ENCODE assay signal across 7 cellular contexts in genomic region chr14:102510616-102511520, GRCh38. TPM values are rescaled to one million over a fixed set of nuclear protein-coding genes. Genes with fewer than 3 reads are reported as not detected.
DNase-seq lines count a peak whose midpoint lies in the region; ATAC-seq and TF ChIP-seq lines count a peak whose summit lies in the region.

No MANE protein-coding gene starts in this region.

- no peak overlapping the region; a peak in 1 of 4 replicates for H3K27ac ChIP-seq in SK-N-SH (ENCODE audit: low read depth in 2 of 2, low read length in 1 of 2)

- H2AFZ ChIP-seq in SK-N-SH (ENCODE audit: low read depth), result 0 out of 2 replicates have a peak overlapping the region, but pooled peaks have one; percentile 70

- H3F3A ChIP-seq in SK-N-SH (replicated peaks; ENCODE audit: insufficient read depth), result no peaks in the 10 kb centered on the region

- 84% methylated on average over 16 of the region's 19 CpGs for WGBS in SK-N-SH (ENCODE audit: low lambda C conversion rate)

- TF ChIP-seq CTCF in SK-N-SH (IDR thresholded peaks at IDR 0.05) (no peak), endothelial cell (IDR thresholded peaks at IDR 0.05; ENCODE audit: unreplicated experiment) (no peak), osteocyte (IDR thresholded peaks at IDR 0.05) (no peak)

- no peaks in the 10 kb centered on the region for H4K20me1 ChIP-seq in SK-N-SH (ENCODE audit: insufficient read depth)

- CTCF ChIA-PET in HEK293T (lab: Yijun Ruan, JAX), result interaction anchor here (1.2 kb wide), 1 partner anchor 14 kb away, joined by 3 read pairs; no protein-coding TSS in a partner anchor
- CTCF ChIA-PET in SK-N-SH (lab: Yijun Ruan, JAX), result interaction anchor here (1.1 to 3.1 kb wide), 2 partner anchors 73 to 83 kb away, joined by 4 to 23 read pairs; no protein-coding TSS in a partner anchor

- H3K4me3 ChIP-seq in SK-N-SH (ENCODE audit: low read depth in 2 of 2, low read length in 1 of 2), result peak overlapping the region in 1 of 2 experiments; percentile 63; a peak in 1 of 4 replicates

- H3K36me3 ChIP-seq in SK-N-SH (replicated peaks in 1 of 2; ENCODE audit: control insufficient read depth in 1 of 2, insufficient read depth in 2 of 2, low read length in 1 of 2), result peaks cover 0 to 3% of the 10 kb centered on the region in 2 experiments

- H3K9ac ChIP-seq in SK-N-SH, result no peak overlapping the region

- H3K27me3 Mint-ChIP-seq in endothelial cell (ENCODE audit: unreplicated experiment) (peaks cover 11% of the 10 kb centered on the region), osteocyte (ENCODE audit: unreplicated experiment) (no peaks in the 10 kb centered on the region)

- peak overlapping the region; percentile 84; the same call in 1 of the 2 replicates for H3K4me2 ChIP-seq in SK-N-SH

- H3K9me3 Mint-ChIP-seq in endothelial cell (ENCODE audit: unreplicated experiment) (no peaks in the 10 kb centered on the region), osteocyte (ENCODE audit: unreplicated experiment) (no peaks in the 10 kb centered on the region)

- no peaks in the 10 kb centered on the region for H3K9me2 ChIP-seq in SK-N-SH

- peaks cover 12% of the 10 kb centered on the region; the same call in 1 of the 2 replicates for H3K79me2 ChIP-seq in SK-N-SH (ENCODE audit: insufficient read depth)

- no peaks in the 10 kb centered on the region for H3K9me3 ChIP-seq in SK-N-SH

- H3K27me3 ChIP-seq in SK-N-SH (ENCODE audit: insufficient read depth), result no peaks in the 10 kb centered on the region

- no peak overlapping the region for H3K27ac Mint-ChIP-seq in endothelial cell (ENCODE audit: unreplicated experiment)
- no peak overlapping the region for H3K27ac Mint-ChIP-seq in osteocyte (ENCODE audit: unreplicated experiment)

- peaks cover 0 to 17% of the 10 kb centered on the region in 2 experiments; a peak in 1 of 4 replicates for H3K4me1 ChIP-seq in SK-N-SH (ENCODE audit: control insufficient read depth in 1 of 2, insufficient read depth in 2 of 2, low read depth in 1 of 2, low read length in 1 of 2)

- ATAC-seq in HG03135 (IDR thresholded peaks at IDR 0.05; ENCODE audit: unreplicated experiment) (no peak), GM19035 (IDR thresholded peaks at IDR 0.05; ENCODE audit: unreplicated experiment) (no peak)

- no peaks in the 10 kb centered on the region for H3K4me1 Mint-ChIP-seq in endothelial cell (ENCODE audit: unreplicated experiment)
- H3K4me1 Mint-ChIP-seq in osteocyte (ENCODE audit: unreplicated experiment), result peaks cover 7% of the 10 kb centered on the region

- TF ChIP-seq RAD21 in SK-N-SH (IDR thresholded peaks at IDR 0.05; ENCODE audit: low read length), result no peak

- no peak for TF ChIP-seq EP300 in SK-N-SH (IDR thresholded peaks at IDR 0.05; ENCODE audit: borderline replicate concordance in 1 of 2, low read depth in 1 of 2, low read length in 1 of 2)

- peaks cover 4% of the 10 kb centered on the region for H3K36me3 Mint-ChIP-seq in endothelial cell (ENCODE audit: low read depth, unreplicated experiment)
- H3K36me3 Mint-ChIP-seq in osteocyte (ENCODE audit: unreplicated experiment), result no peaks in the 10 kb centered on the region

- DNase-seq in HEK293T (ENCODE audit: extremely low spot score) (peak; percentile 56), SK-N-SH (no peak), endothelial cell (ENCODE audit: low spot score) (peak; percentile 56), osteocyte (ENCODE audit: extremely low spot score, unreplicated experiment) (no peak), HPDE6-E6E7 (ENCODE audit: extremely low spot score) (no peak)

- POLR2A ChIA-PET in HEK293T (lab: Yijun Ruan, JAX), result interaction anchor here (0.9 to 1.1 kb wide), 2 partner anchors 76 to 184 kb away, joined by 3 read pairs; no protein-coding TSS in a partner anchor
- POLR2A ChIA-PET in SK-N-SH (lab: Yijun Ruan, JAX), result no interaction called here

- peak overlapping the region; percentile 87 for H3K4me3 Mint-ChIP-seq in endothelial cell (ENCODE audit: unreplicated experiment)
- peak overlapping the region; percentile 73 for H3K4me3 Mint-ChIP-seq in osteocyte (ENCODE audit: unreplicated experiment)

TF ChIP-seq in HEK293T, 16 proteins besides CTCF, POLR2A, EP300 and RAD21:
- TF ChIP-seq SUZ12 (IDR thresholded peaks at IDR 0.05), result no peak
- no peak for TF ChIP-seq FOXK2 (IDR thresholded peaks at IDR 0.05)
- no peak for TF ChIP-seq FOXM1 (IDR thresholded peaks at IDR 0.05; ENCODE audit: borderline replicate concordance)
- no peak for TF ChIP-seq NFRKB (IDR thresholded peaks at IDR 0.05)
- TF ChIP-seq ARNT (IDR thresholded peaks at IDR 0.05), result no peak
- no peak for TF ChIP-seq L3MBTL2 (conservative IDR thresholded peaks at IDR 0.05)
- TF ChIP-seq TARDBP (IDR thresholded peaks at IDR 0.05), result no peak
- no peak for TF ChIP-seq CTBP1 (IDR thresholded peaks at IDR 0.05; ENCODE audit: borderline replicate concordance)
- no peak for TF ChIP-seq FOXA1 (IDR thresholded peaks at IDR 0.05)
- TF ChIP-seq SP1 (IDR thresholded peaks at IDR 0.05), result no peak
- no peak for TF ChIP-seq BHLHE40 (IDR thresholded peaks at IDR 0.05; ENCODE audit: borderline replicate concordance)
- no peak for TF ChIP-seq HDGF (IDR thresholded peaks at IDR 0.05; ENCODE audit: borderline replicate concordance)
- TF ChIP-seq ELF4 (IDR thresholded peaks at IDR 0.05), result no peak
- TF ChIP-seq PKNOX1 (IDR thresholded peaks at IDR 0.05), result no peak
- TF ChIP-seq LEF1 (IDR thresholded peaks at IDR 0.05; ENCODE audit: borderline replicate concordance), result no peak
- TF ChIP-seq ZNF384 (IDR thresholded peaks at IDR 0.05), result no peak

TF ChIP-seq in SK-N-SH, 30 proteins besides CTCF, POLR2A, EP300 and RAD21 (continues in another document):
- no peak for TF ChIP-seq CHD2 (IDR thresholded peaks at IDR 0.05; ENCODE audit: low read length, partially characterized antibody)
- no peak for TF ChIP-seq TAF1 (IDR thresholded peaks at IDR 0.05; ENCODE audit: borderline replicate concordance, low read depth, low read length)
- TF ChIP-seq, protein P1, sequence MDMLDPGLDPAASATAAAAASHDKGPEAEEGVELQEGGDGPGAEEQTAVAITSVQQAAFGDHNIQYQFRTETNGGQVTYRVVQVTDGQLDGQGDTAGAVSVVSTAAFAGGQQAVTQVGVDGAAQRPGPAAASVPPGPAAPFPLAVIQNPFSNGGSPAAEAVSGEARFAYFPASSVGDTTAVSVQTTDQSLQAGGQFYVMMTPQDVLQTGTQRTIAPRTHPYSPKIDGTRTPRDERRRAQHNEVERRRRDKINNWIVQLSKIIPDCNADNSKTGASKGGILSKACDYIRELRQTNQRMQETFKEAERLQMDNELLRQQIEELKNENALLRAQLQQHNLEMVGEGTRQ (IDR thresholded peaks at IDR 0.05; ENCODE audit: borderline replicate concordance, low read depth, low read length), result no peak
- TF ChIP-seq SIN3A (IDR thresholded peaks at IDR 0.05; ENCODE audit: borderline replicate concordance, low read depth, low read length), result no peak
- TF ChIP-seq, protein P2, sequence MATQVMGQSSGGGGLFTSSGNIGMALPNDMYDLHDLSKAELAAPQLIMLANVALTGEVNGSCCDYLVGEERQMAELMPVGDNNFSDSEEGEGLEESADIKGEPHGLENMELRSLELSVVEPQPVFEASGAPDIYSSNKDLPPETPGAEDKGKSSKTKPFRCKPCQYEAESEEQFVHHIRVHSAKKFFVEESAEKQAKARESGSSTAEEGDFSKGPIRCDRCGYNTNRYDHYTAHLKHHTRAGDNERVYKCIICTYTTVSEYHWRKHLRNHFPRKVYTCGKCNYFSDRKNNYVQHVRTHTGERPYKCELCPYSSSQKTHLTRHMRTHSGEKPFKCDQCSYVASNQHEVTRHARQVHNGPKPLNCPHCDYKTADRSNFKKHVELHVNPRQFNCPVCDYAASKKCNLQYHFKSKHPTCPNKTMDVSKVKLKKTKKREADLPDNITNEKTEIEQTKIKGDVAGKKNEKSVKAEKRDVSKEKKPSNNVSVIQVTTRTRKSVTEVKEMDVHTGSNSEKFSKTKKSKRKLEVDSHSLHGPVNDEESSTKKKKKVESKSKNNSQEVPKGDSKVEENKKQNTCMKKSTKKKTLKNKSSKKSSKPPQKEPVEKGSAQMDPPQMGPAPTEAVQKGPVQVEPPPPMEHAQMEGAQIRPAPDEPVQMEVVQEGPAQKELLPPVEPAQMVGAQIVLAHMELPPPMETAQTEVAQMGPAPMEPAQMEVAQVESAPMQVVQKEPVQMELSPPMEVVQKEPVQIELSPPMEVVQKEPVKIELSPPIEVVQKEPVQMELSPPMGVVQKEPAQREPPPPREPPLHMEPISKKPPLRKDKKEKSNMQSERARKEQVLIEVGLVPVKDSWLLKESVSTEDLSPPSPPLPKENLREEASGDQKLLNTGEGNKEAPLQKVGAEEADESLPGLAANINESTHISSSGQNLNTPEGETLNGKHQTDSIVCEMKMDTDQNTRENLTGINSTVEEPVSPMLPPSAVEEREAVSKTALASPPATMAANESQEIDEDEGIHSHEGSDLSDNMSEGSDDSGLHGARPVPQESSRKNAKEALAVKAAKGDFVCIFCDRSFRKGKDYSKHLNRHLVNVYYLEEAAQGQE (IDR thresholded peaks at IDR 0.05; ENCODE audit: low read depth, low read length), result no peak
- TF ChIP-seq, protein P3, sequence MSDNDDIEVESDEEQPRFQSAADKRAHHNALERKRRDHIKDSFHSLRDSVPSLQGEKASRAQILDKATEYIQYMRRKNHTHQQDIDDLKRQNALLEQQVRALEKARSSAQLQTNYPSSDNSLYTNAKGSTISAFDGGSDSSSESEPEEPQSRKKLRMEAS (IDR thresholded peaks at IDR 0.05; ENCODE audit: low read depth), result no peak
- no peak for TF ChIP-seq RXRA (IDR thresholded peaks at IDR 0.05; ENCODE audit: borderline replicate concordance, low read depth)
- TF ChIP-seq JUND (IDR thresholded peaks at IDR 0.05), result no peak
- TF ChIP-seq IRF3 (IDR thresholded peaks at IDR 0.05; ENCODE audit: low read depth, low read length), result no peak
- TF ChIP-seq GABPA (IDR thresholded peaks at IDR 0.05; ENCODE audit: low read depth), result no peak
- TF ChIP-seq TCF12 (IDR thresholded peaks at IDR 0.05), result no peak

RNA-seq across cellular contexts. Expression of gene ANKRD9, which starts 1.3 kb away (rescaled TPM):
- polyA plus RNA-seq in SK-N-SH (2012; rRNA removed), result 21.3 and 21.4 TPM in 2 replicates
- polyA plus RNA-seq in SK-N-SH (2012; cell fraction: cytosol; rRNA removed), result 6.2 and 10.8 TPM in 2 replicates
- polyA plus RNA-seq in SK-N-SH (2012; cell fraction: nucleus; rRNA removed), result 85.4 and 152 TPM in 2 replicates
- total RNA-seq in endothelial cell (ENCODE audit: unreplicated experiment), result 9.4 TPM
- total RNA-seq in osteocyte, result 12.6 and 13.6 TPM in 2 replicates

Comparison
In these comparisons a context has a peak if more than half of its experiments do, and no peak if none do; other contexts are left out.
1. DNase-seq: peak in HEK293T (single experiment) and endothelial cell (single experiment); none in SK-N-SH (single experiment), osteocyte (single experiment) and HPDE6-E6E7 (single experiment).